In the genomic region with DNA sequence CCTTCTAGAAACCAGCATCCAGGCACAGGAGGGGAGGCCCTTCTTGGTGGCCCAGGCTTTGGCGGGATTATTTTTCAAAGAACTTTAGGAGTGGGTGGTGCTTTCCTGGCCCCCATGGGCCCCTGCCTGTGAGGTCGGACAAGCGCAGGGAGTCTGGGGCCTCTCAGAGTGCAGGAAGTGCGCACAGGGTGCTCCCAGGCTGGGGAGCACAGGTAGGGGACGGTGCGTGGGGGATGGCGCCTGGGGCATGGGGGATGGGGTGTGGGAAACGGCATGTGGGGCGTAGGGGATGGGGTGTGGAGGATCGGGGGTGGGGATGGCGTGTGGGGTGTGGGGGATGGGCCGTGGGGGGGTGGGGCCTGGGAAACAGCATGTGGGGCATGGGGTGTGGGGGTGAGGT, we compare ENCODE assay signal across 20 cellular contexts. TPM values are rescaled to one million over a fixed set of nuclear protein-coding genes. Genes with fewer than 3 reads are reported as not detected.
"Had no signal": no experiment of that assay in that cellular context is flagged by ENCODE, and none has a peak within 500 bp of the region (broad histone marks: within the 10 kb centered on the region; RNA-seq: fewer than 3 reads in every experiment).

No MANE protein-coding gene starts in this region.

- H3K27ac ChIP-seq: adrenal gland, coronary artery, left lung, skin epidermis, testis, upper lobe of right lung had no signal

- H3K4me3 Mint-ChIP-seq: activated naive CD4-positive, alpha-beta T cell treated with anti-CD3 and anti-CD28 coated beads, Interleukin-2, amount 50 U/mL, for 24 hours; activated T-cell treated with anti-CD3 and anti-CD28 coated beads, Interleukin-2, amount 50 U/mL, for 72 hours; nephron progenitor cell; T-helper 17 cell had no signal

- H3K27me3 Mint-ChIP-seq: activated naive CD4-positive, alpha-beta T cell treated with anti-CD3 and anti-CD28 coated beads, Interleukin-2, amount 50 U/mL, for 24 hours; T-helper 17 cell had no signal

- DNase-seq: activated CD4-positive, alpha-beta T cell treated with anti-CD3 and anti-CD28 coated beads, Interleukin-2, amount 50 U/mL, for 4 hours; activated effector memory CD4-positive, alpha-beta T cell treated with anti-CD3 and anti-CD28 coated beads, Interleukin-2, amount 50 U/mL, for 16 hours; activated T-cell treated with anti-CD3 and anti-CD28 coated beads, Interleukin-2, amount 50 U/mL, for 72 hours; adrenal gland; erythroblast; nephron progenitor cell; occipital lobe; T-helper 17 cell; testis; upper lobe of right lung had no signal

- H3K27me3 ChIP-seq: testis had no signal

- H3K27ac Mint-ChIP-seq: activated naive CD4-positive, alpha-beta T cell treated with anti-CD3 and anti-CD28 coated beads, Interleukin-2, amount 50 U/mL, for 24 hours; activated T-cell treated with anti-CD3 and anti-CD28 coated beads, Interleukin-2, amount 50 U/mL, for 72 hours; nephron progenitor cell; T-helper 17 cell had no signal

- H3K4me1 Mint-ChIP-seq: activated naive CD4-positive, alpha-beta T cell treated with anti-CD3 and anti-CD28 coated beads, Interleukin-2, amount 50 U/mL, for 24 hours; T-helper 17 cell had no signal

- H3K9me3 ChIP-seq: adrenal gland, breast epithelium, left lung, testis, upper lobe of right lung had no signal

- ATAC-seq: T-helper 17 cell, upper lobe of right lung had no signal

- H3K36me3 ChIP-seq: adrenal gland, breast epithelium, left lung, upper lobe of right lung had no signal

- H3K4me3 ChIP-seq: adrenal gland, breast epithelium, coronary artery, left lung, skin epidermis, testis, upper lobe of right lung had no signal

- H3K4me1 ChIP-seq: testis had no signal

- H3K9me3 Mint-ChIP-seq: activated naive CD4-positive, alpha-beta T cell treated with anti-CD3 and anti-CD28 coated beads, Interleukin-2, amount 50 U/mL, for 24 hours; activated T-cell treated with anti-CD3 and anti-CD28 coated beads, Interleukin-2, amount 50 U/mL, for 72 hours had no signal

RNA-seq across cellular contexts. Expression of gene F7, which starts 0.5 kb away (rescaled TPM):
- total RNA-seq: activated T-cell treated with anti-CD3 and anti-CD28 coated beads, Interleukin-2, amount 50 U/mL, for 72 hours; astrocyte; left lung; myocyte; T-helper 17 cell had no signal

RNA-seq across cellular contexts. Expression of gene F10, which starts 16.5 kb away (rescaled TPM):
- total RNA-seq: activated CD8-positive, alpha-beta memory T cell treated with anti-CD3 and anti-CD28 coated beads for 36 hours; activated T-cell treated with anti-CD3 and anti-CD28 coated beads, Interleukin-2, amount 50 U/mL, for 72 hours; T-helper 17 cell had no signal

RNA-seq across cellular contexts. Expression of gene PROZ, which starts 52.4 kb away (rescaled TPM):
- total RNA-seq: activated CD8-positive, alpha-beta memory T cell treated with anti-CD3 and anti-CD28 coated beads for 36 hours; activated T-cell treated with anti-CD3 and anti-CD28 coated beads, Interleukin-2, amount 50 U/mL, for 72 hours; adrenal gland; astrocyte; breast epithelium; frontal cortex; left lung; myocyte; occipital lobe; posterior vena cava; T-helper 17 cell; upper lobe of right lung had no signal
